In the genomic region with DNA sequence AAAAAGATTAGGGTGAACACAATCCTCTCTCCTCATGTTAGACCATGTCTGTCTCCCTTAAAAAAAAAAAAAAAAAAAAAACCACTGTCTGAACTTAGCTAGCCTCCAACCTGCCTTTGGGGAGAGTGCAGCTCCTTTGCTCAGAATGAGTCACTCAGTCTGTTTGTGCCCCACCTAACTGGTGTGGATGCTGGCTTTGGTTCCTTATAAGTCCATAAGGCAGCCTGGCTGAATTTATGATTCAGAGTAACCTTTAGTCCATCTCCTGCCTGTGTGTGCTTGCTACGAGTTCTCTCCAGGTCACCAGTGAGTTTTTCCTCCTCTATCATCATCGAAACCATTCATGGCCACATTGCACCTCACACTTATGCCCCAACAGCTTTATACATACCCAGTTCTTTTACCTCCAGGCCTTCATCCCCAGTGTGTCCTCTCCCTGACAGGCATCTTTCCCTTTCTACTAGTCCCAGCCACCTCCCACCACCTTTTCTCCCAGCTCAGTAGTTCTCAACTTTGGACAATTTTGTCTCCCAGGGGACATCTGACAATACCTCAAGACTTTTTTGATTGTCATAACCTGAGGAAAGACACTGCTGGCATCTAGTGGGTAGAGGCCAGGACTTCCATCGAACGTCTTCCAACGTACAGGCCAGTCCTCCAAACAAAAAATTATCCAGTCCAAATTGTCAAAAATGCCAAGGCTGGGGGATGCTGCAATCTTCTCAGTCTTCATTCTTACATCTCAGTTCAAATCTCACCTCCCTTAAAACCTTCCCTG, we compare ENCODE assay signal across 9 cellular contexts.
DNase-seq lines count a peak whose midpoint lies in the region; ATAC-seq and TF ChIP-seq lines count a peak whose summit lies in the region.
"Had no signal": no experiment of that assay in that cellular context is flagged by ENCODE, and none has a peak within 500 bp of the region (broad histone marks: within the 10 kb centered on the region; RNA-seq: fewer than 3 reads in every experiment).

No MANE protein-coding gene starts in this region.

- CTCF ChIA-PET in HEK293T (lab: Yijun Ruan, JAX) = no interaction called here

- POLR2A ChIA-PET in HEK293T (lab: Yijun Ruan, JAX) = no interaction called here

- peak; percentile 26 for DNase-seq in DMS53 treated with DMSO at 0.1 percent for 48 hours (lab: John Stamatoyannopoulos, UW; ENCODE audit: unreplicated experiment)
- peak; percentile 87 for DNase-seq in HT-29 (ENCODE audit: low spot score)
- peak; percentile 80 for DNase-seq in dermis blood vessel endothelial cell
- DNase-seq in non-pigmented ciliary epithelial cell (ENCODE audit: low read depth) = peak; percentile 72
- no peak for DNase-seq in NCI-H345 treated with DMSO at 0.1 percent for 48 hours (lab: John Stamatoyannopoulos, UW; ENCODE audit: unreplicated experiment)
- no peak for DNase-seq in NCI-H1417 treated with DMSO at 0.1 percent for 48 hours (lab: John Stamatoyannopoulos, UW)
- DNase-seq in HEK293T (ENCODE audit: extremely low spot score) = no peak
- DNase-seq: NCI-H1694 had no signal

- ATAC-seq in GM18517 (IDR thresholded peaks at IDR 0.05; ENCODE audit: unreplicated experiment) = no peak

TF ChIP-seq in HEK293T, 16 proteins besides CTCF, POLR2A, EP300 and RAD21:
- no peak for TF ChIP-seq BHLHE40 (IDR thresholded peaks at IDR 0.05; ENCODE audit: borderline replicate concordance)
- TF ChIP-seq SP1 (IDR thresholded peaks at IDR 0.05) = no peak
- TF ChIP-seq NFRKB (IDR thresholded peaks at IDR 0.05) = no peak
- TF ChIP-seq HDGF (IDR thresholded peaks at IDR 0.05; ENCODE audit: borderline replicate concordance) = no peak
- TF ChIP-seq L3MBTL2 (conservative IDR thresholded peaks at IDR 0.05) = no peak
- TF ChIP-seq, protein P1, sequence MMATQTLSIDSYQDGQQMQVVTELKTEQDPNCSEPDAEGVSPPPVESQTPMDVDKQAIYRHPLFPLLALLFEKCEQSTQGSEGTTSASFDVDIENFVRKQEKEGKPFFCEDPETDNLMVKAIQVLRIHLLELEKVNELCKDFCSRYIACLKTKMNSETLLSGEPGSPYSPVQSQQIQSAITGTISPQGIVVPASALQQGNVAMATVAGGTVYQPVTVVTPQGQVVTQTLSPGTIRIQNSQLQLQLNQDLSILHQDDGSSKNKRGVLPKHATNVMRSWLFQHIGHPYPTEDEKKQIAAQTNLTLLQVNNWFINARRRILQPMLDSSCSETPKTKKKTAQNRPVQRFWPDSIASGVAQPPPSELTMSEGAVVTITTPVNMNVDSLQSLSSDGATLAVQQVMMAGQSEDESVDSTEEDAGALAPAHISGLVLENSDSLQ (IDR thresholded peaks at IDR 0.05) = no peak
- no peak for TF ChIP-seq FOXK2 (IDR thresholded peaks at IDR 0.05)
TF ChIP-seq in HEK293T: peak in this region for 0.

Comparison
In these comparisons a context has a peak if more than half of its experiments do, and no peak if none do; other contexts are left out.
1. DNase-seq: peak in DMS53 treated with DMSO at 0.1 percent for 48 hours (single experiment), HT-29 (single experiment), dermis blood vessel endothelial cell (single experiment) and non-pigmented ciliary epithelial cell (single experiment); none in NCI-H345 treated with DMSO at 0.1 percent for 48 hours (single experiment), NCI-H1417 treated with DMSO at 0.1 percent for 48 hours (single experiment) and HEK293T (single experiment).